In genomic region chrX:136771869-136772268, GRCh38 we compare ENCODE assay signal across 1 cellular context. TPM values are rescaled to one million over a fixed set of nuclear protein-coding genes. Genes with fewer than 3 reads are reported as not detected.
"Had no signal": no experiment of that assay in that cellular context is flagged by ENCODE, and none has a peak within 500 bp of the region (broad histone marks: within the 10 kb centered on the region; RNA-seq: fewer than 3 reads in every experiment).

No MANE protein-coding gene starts in this region.

RNA-seq across cellular contexts. Expression of gene ARHGEF6, which starts 8.9 kb away (rescaled TPM):
- total RNA-seq: HT-29 had no signal
